Comparison of ENCODE assay signal across 11 cellular contexts in the genomic region with DNA sequence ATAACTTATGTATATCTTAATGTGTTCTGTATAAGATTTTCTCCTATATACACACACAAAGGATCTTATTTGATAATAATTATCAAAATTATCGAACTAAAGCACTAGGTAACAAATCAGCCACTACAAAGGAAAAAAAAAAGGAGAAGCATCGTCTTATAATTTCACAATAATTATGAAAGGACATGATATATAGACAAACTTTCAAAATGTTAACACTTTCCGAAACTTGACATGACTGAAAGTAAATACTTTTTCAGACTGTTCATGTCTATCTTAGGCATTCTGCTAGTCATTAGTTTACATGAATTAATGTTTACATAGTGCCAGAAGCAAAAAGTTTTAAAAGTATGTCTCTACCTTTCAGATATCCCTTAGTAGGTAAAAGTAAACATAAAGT. TPM values are rescaled to one million over a fixed set of nuclear protein-coding genes. Genes with fewer than 3 reads are reported as not detected.
DNase-seq lines count a peak whose midpoint lies in the region; ATAC-seq and TF ChIP-seq lines count a peak whose summit lies in the region.
"Had no signal": no experiment of that assay in that cellular context is flagged by ENCODE, and none has a peak within 500 bp of the region (broad histone marks: within the 10 kb centered on the region; RNA-seq: fewer than 3 reads in every experiment).

No MANE protein-coding gene starts in this region.

- no peaks in the 10 kb centered on the region for H3K27me3 ChIP-seq in colonic mucosa
- H3K27me3 ChIP-seq in psoas muscle (ENCODE audit: insufficient read depth in 3 of 3, low read length in 2 of 3), result no peaks in the 10 kb centered on the region
- no peaks in the 10 kb centered on the region for H3K27me3 ChIP-seq in upper lobe of left lung

- ATAC-seq in psoas muscle (no peak), upper lobe of left lung (ENCODE audit: low FRiP score in 2 of 2) (no peak), GM21423 (IDR thresholded peaks at IDR 0.05; ENCODE audit: unreplicated experiment) (no peak)

- H3K4me1 ChIP-seq in colonic mucosa (peaks cover 5% of the 10 kb centered on the region), psoas muscle (peaks cover 44% of the 10 kb centered on the region), upper lobe of left lung (peaks cover 32 to 39% (median 36%) of the 10 kb centered on the region in 4 donors)

- no peak for TF ChIP-seq EP300 in upper lobe of left lung (IDR thresholded peaks at IDR 0.05)

- H3K36me3 ChIP-seq in colonic mucosa (no peaks in the 10 kb centered on the region), psoas muscle (ENCODE audit: insufficient read depth in 1 of 2, low read depth in 1 of 2) (no peaks in the 10 kb centered on the region), upper lobe of left lung (no peaks in the 10 kb centered on the region)

- no peaks in the 10 kb centered on the region for H3K9me3 ChIP-seq in colonic mucosa
- no peaks in the 10 kb centered on the region for H3K9me3 ChIP-seq in psoas muscle
- no peaks in the 10 kb centered on the region for H3K9me3 ChIP-seq in upper lobe of left lung

- no peak for TF ChIP-seq CTCF in colonic mucosa (IDR thresholded peaks at IDR 0.05)
- TF ChIP-seq CTCF in psoas muscle (IDR thresholded peaks at IDR 0.05), result no peak
- TF ChIP-seq CTCF in upper lobe of left lung (IDR thresholded peaks at IDR 0.05), result no peak

- H3K4me3 ChIP-seq in colonic mucosa (no peak overlapping the region), psoas muscle (peak overlapping the region; percentile 89), upper lobe of left lung (no peak overlapping the region)

- DNase-seq in SKM-1 treated with dmso at 0.1 percent for 144 hours (lab: John Stamatoyannopoulos, UW; ENCODE audit: unreplicated experiment), result peak; percentile 11
- no peak for DNase-seq in SKM-1 (lab: John Stamatoyannopoulos, UW; ENCODE audit: unreplicated experiment)
- DNase-seq in NOMO-1 (lab: John Stamatoyannopoulos, UW; ENCODE audit: unreplicated experiment in 2 of 2), result peak; percentile 12 to 68
- DNase-seq in colonic mucosa, result no peak
- no peak for DNase-seq in psoas muscle
- no peak for DNase-seq in NCI-H1930 (lab: John Stamatoyannopoulos, UW)
- no peak for DNase-seq in upper lobe of left lung
- DNase-seq: 8988T, DMS 273 treated with DMSO at 0.1 percent for 48 hours, HFFc6 had no signal

- H3K9ac ChIP-seq in colonic mucosa (ENCODE audit: low read depth in 2 of 2, low read length in 2 of 2), result peak overlapping the region in 1 of 2 donors; percentile 98

- H3K27ac ChIP-seq in colonic mucosa (peak overlapping the region; percentile 100), psoas muscle (peak overlapping the region; percentile 100), upper lobe of left lung (peak overlapping the region in 2 of 4 donors; percentile 100)

- intact Hi-C loops in colonic mucosa (cut with DNase I), result loop anchor here (5.0 to 10.0 kb wide), 2 partner anchors 97 to 245 kb away; a partner anchor contains a TSS
- intact Hi-C loops in psoas muscle (cut with DNase I), result loop anchor here (5.0 to 10.0 kb wide), 3 partner anchors 97 to 555 kb away; a partner anchor contains a TSS

- TF ChIP-seq POLR2A in upper lobe of left lung (IDR thresholded peaks at IDR 0.05), result no peak

- WGBS in psoas muscle, 3 donors, result 76 to 85% (median 79%) methylated on average over 3 of the region's 3 CpGs
- WGBS in upper lobe of left lung, 2 donors, result 43 to 60% methylated on average over 3 of the region's 3 CpGs

RNA-seq across cellular contexts. Expression of a gene that starts 7.3 kb away (rescaled TPM):
- total RNA-seq in colonic mucosa (1 to 10 TPM; 2.6 to 4.7 TPM), psoas muscle (1 to 10 TPM in 2 of 4 donors, under 1 TPM in 2; 0.86 to 2.3 (median 1.3) TPM), upper lobe of left lung (10 to 100 TPM in 2 of 6 donors, 1 to 10 TPM in 4; 3.0 to 12.6 (median 8.9) TPM)
- 1 to 10 TPM in 2 of 3 donors, under 1 TPM in 1; 0.31 to 1.4 (median 1.2) TPM for polyA plus RNA-seq in psoas muscle

Comparison
In these comparisons a context has a peak if more than half of its experiments do, and no peak if none do; other contexts are left out.
1. DNase-seq: peak in SKM-1 treated with dmso at 0.1 percent for 144 hours (single experiment) and NOMO-1 (2 of 2); none in SKM-1 (single experiment), colonic mucosa (single experiment), psoas muscle (0 of 2), NCI-H1930 (0 of 2) and upper lobe of left lung (0 of 2).